Comparison of ENCODE assay signal across 28 cellular contexts in genomic region chr3:180548050-180548449, GRCh38.
"Had no signal": no experiment of that assay in that cellular context is flagged by ENCODE, and none has a peak within 500 bp of the region (broad histone marks: within the 10 kb centered on the region; RNA-seq: fewer than 3 reads in every experiment).

No MANE protein-coding gene starts in this region.

- H3K36me3 Mint-ChIP-seq: activated naive CD8-positive, alpha-beta T cell treated with anti-CD3 and anti-CD28 coated beads, Interleukin-2, amount 10 ng/mL, durations not matched to agents 7 days and 5 days; memory B cell; type B pancreatic cell had no signal

- ATAC-seq: activated T-cell treated with anti-CD3 and anti-CD28 coated beads, Interleukin-2, amount 50 U/mL, for 4 hours; body of pancreas; gastrocnemius medialis; heart left ventricle; left cardiac atrium; sciatic nerve had no signal

- DNase-seq: activated CD4-positive, alpha-beta T cell treated with anti-CD3 and anti-CD28 coated beads for 4 hours; activated CD4-positive, alpha-beta T cell treated with anti-CD3 and anti-CD28 coated beads, Interleukin-2, amount 50 U/mL, for 48 hours; activated CD4-positive, CD25-positive, alpha-beta regulatory T cell; activated CD8-positive, alpha-beta memory T cell treated with anti-CD3 and anti-CD28 coated beads, Interleukin-2, amount 50 U/mL, for 48 hours; activated naive CD4-positive, alpha-beta T cell treated with Interleukin-2 at 50 U/mL for 16 hours; activated naive CD8-positive, alpha-beta T cell treated with anti-CD3 and anti-CD28 coated beads, Interleukin-2, amount 10 ng/mL, durations not matched to agents 7 days and 5 days; activated T-cell treated with anti-CD3 and anti-CD28 coated beads, Interleukin-2, amount 50 U/mL, for 4 hours; amygdala; body of pancreas; gastrocnemius medialis; heart left ventricle; islet precursor cell; left cardiac atrium; stimulated activated CD4-positive, alpha-beta T cell treated with anti-CD3 and anti-CD28 coated beads, Interleukin-15, amount 100 ng/mL, for 24 hours; stimulated activated CD4-positive, alpha-beta T cell treated with anti-CD3 and anti-CD28 coated beads, Interleukin-2, amount 100 ng/mL, for 48 hours; stimulated activated CD8-positive, alpha-beta memory T cell treated with anti-CD3 and anti-CD28 coated beads, Interleukin-4, amount 100 ng/mL, for 48 hours; stimulated activated naive CD4-positive, alpha-beta T cell had no signal

- H3K4me3 Mint-ChIP-seq: activated naive CD8-positive, alpha-beta T cell treated with anti-CD3 and anti-CD28 coated beads, Interleukin-2, amount 10 ng/mL, durations not matched to agents 7 days and 5 days; activated T-cell treated with anti-CD3 and anti-CD28 coated beads, Interleukin-2, amount 50 U/mL, for 4 hours; memory B cell; nephron; T-helper 1 cell treated with Interleukin-12 subunit alpha and Interleukin-12 subunit beta and Interleukin-4 antibody, amounts not matched to agents 30 μg/mL and 1 μg/mL, for 36 hours; type B pancreatic cell had no signal

- H3K27ac ChIP-seq: body of pancreas, cardiac muscle cell, epithelial cell of prostate, gastrocnemius medialis, heart left ventricle, neutrophil, thoracic aorta had no signal

- H3K4me1 Mint-ChIP-seq: activated naive CD8-positive, alpha-beta T cell treated with anti-CD3 and anti-CD28 coated beads, Interleukin-2, amount 10 ng/mL, durations not matched to agents 7 days and 5 days; memory B cell; nephron had no signal

- H3K9me3 ChIP-seq: body of pancreas, gastrocnemius medialis, heart left ventricle, neutrophil, thoracic aorta had no signal

- H3K4me2 ChIP-seq: smooth muscle cell had no signal

- H3K27me3 Mint-ChIP-seq: activated naive CD8-positive, alpha-beta T cell treated with anti-CD3 and anti-CD28 coated beads, Interleukin-2, amount 10 ng/mL, durations not matched to agents 7 days and 5 days had no signal

- H3K27me3 ChIP-seq: body of pancreas, cardiac muscle cell, gastrocnemius medialis, heart left ventricle, neutrophil had no signal

- H3K9me3 Mint-ChIP-seq: activated naive CD8-positive, alpha-beta T cell treated with anti-CD3 and anti-CD28 coated beads, Interleukin-2, amount 10 ng/mL, durations not matched to agents 7 days and 5 days; activated T-cell treated with anti-CD3 and anti-CD28 coated beads, Interleukin-2, amount 50 U/mL, for 4 hours; activated T-helper 2 cell treated with anti-CD3 and anti-CD28 coated beads, Interferon-gamma antibody, Interleukin-2, Interleukin-4, amounts not matched to agents 10 μg/mL and 5 μg/mL and 100 μg/mL, durations not matched to agents 14 hours and 24 hours and 36 hours; memory B cell; nephron; T-helper 1 cell treated with Interleukin-12 subunit alpha and Interleukin-12 subunit beta and Interleukin-4 antibody, amounts not matched to agents 30 μg/mL and 1 μg/mL, for 36 hours; type B pancreatic cell had no signal

- H3K27ac Mint-ChIP-seq: activated naive CD8-positive, alpha-beta T cell treated with anti-CD3 and anti-CD28 coated beads, Interleukin-2, amount 10 ng/mL, durations not matched to agents 7 days and 5 days; activated T-helper 2 cell treated with anti-CD3 and anti-CD28 coated beads, Interferon-gamma antibody, Interleukin-2, Interleukin-4, amounts not matched to agents 10 μg/mL and 5 μg/mL and 100 μg/mL, durations not matched to agents 14 hours and 24 hours and 36 hours; memory B cell; nephron; T-helper 1 cell treated with Interleukin-12 subunit alpha and Interleukin-12 subunit beta and Interleukin-4 antibody, amounts not matched to agents 30 μg/mL and 1 μg/mL, for 36 hours; type B pancreatic cell had no signal

- H3K36me3 ChIP-seq: cardiac muscle cell, gastrocnemius medialis, heart left ventricle, neutrophil, thoracic aorta had no signal

- H3K4me3 ChIP-seq: body of pancreas, cardiac muscle cell, gastrocnemius medialis, heart left ventricle, smooth muscle cell, thoracic aorta had no signal

- H3K4me1 ChIP-seq: gastrocnemius medialis, heart left ventricle had no signal
